1 cellular context compared by ENCODE assay signal in the genomic region with DNA sequence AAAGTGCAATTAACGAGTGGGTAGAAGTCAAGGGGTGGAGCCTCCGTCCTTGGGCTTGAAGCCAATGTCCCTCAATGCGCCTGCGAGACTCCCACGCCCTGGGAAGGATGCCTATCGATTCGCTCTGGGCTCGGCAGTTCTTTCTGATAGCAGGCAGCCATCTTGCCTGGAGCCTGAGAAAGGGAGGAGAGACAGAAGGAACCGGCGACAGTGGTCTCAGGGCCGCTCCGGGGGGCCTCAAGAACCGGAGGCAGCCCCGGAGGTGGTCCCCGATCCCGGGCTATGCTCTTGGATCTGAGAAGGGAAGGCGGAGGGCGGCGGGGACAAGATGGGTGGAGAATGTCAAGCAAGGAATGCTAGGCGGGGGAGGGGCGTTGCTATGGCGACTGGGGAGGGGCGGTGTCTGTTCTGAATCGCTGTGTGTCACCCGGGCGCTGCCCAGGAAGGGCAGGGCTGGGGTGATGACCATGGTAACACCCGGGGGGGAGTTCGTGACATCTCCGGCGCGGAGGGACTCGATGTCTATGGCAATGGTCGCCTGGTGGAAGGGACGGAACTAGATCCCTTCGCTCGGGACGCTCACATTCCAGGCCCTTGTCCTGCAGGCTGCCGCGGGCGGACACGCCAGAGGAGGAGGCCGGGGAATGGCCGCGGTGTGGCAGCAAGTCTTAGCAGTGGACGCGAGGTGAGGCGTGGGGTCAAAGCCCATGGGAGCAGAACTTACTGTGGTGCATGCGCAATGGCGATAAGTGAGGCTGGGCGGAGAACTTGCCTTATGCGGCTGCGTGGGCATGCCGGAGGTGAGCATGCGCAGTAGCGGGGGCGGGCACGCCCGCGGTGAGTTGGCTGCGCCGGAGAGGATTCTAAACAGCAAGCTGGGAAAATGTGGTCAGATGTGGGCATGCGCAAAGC.
TF ChIP-seq lines count a peak whose summit lies in the region.

WDR13 (plus strand) TSS at position 140 of the 912 bp plus-strand sequence; CDS start at position 645, 505 bp downstream.

TF ChIP-seq in K562, 482 proteins besides CTCF, POLR2A, EP300 and RAD21 (continued from another document and continues in another):
- TF ChIP-seq AFF4 (CRISPR knock-in tag; IDR thresholded peaks at IDR 0.05) (0 out of 2 replicates have a peak, but pooled peaks have one; percentile 50), CHD4 (IDR thresholded peaks at IDR 0.05; ENCODE audit: insufficient read depth, insufficient replicate concordance, low read depth, low read length, poor library complexity, severe bottlenecking) (no peak), ZBTB40 (IDR thresholded peaks at IDR 0.05) (0 out of 2 replicates have a peak, but pooled peaks have one; percentile 21), ZBTB40 (CRISPR knock-in tag; IDR thresholded peaks at IDR 0.05) (no peak), MYC (IDR thresholded peaks at IDR 0.05; ENCODE audit: low read depth, low read length) (peak; percentile 60; the same call in 1 of the 2 replicates), MYC (CRISPR knock-in tag; IDR thresholded peaks at IDR 0.05; ENCODE audit: borderline replicate concordance, low read depth) (peak; percentile 62; the same call in 1 of the 2 replicates), RFX7 (CRISPR knock-in tag; IDR thresholded peaks at IDR 0.05) (no peak), POLR2AphosphoS5 (IDR thresholded peaks at IDR 0.05; ENCODE audit: control insufficient read depth, insufficient read depth, low read depth, low read length) (peak; percentile 54; the same call in 1 of the 2 replicates), MAZ (CRISPR knock-in tag; conservative IDR thresholded peaks at IDR 0.05 in 1 of 2, IDR thresholded peaks at IDR 0.05 in 1 of 2) (peak; percentile 11 to 26; a peak in 3 of 4 replicates), PREB (CRISPR knock-in tag; IDR thresholded peaks at IDR 0.05) (no peak), MCM7 (IDR thresholded peaks at IDR 0.05) (no peak), GABPB2 (CRISPR knock-in tag; conservative IDR thresholded peaks at IDR 0.05) (no peak), ATF7 (IDR thresholded peaks at IDR 0.05) (peak; percentile 47; the same call in 1 of the 2 replicates), GTF2A2 (tag; IDR thresholded peaks at IDR 0.05) (no peak), RBBP5 (IDR thresholded peaks at IDR 0.05; ENCODE audit: borderline replicate concordance, insufficient read depth, low read length, poor library complexity, severe bottlenecking) (peak; percentile 32), CBFB (CRISPR knock-in tag; IDR thresholded peaks at IDR 0.05) (no peak), ZNF3 (CRISPR knock-in tag; IDR thresholded peaks at IDR 0.05) (no peak), ZNF174 (CRISPR knock-in tag; IDR thresholded peaks at IDR 0.05) (no peak), C11orf30 (IDR thresholded peaks at IDR 0.05; ENCODE audit: low read depth) (peak; percentile 50; the same call in 1 of the 2 replicates), HNRNPH1 (optimal IDR thresholded peaks at IDR 0.05; ENCODE audit: low read depth, low read length) (no peak), ZFP36 (IDR thresholded peaks at IDR 0.05; ENCODE audit: low read depth, low read length, partially characterized antibody) (no peak), ZNF165 (CRISPR knock-in tag; IDR thresholded peaks at IDR 0.05; ENCODE audit: borderline replicate concordance) (no peak), CCNT2 (IDR thresholded peaks at IDR 0.05; ENCODE audit: borderline replicate concordance, extremely low read depth, insufficient read length, low read depth, low read length) (peak; percentile 16), ZNF695 (CRISPR knock-in tag; IDR thresholded peaks at IDR 0.05) (no peak), NRF1 (conservative IDR thresholded peaks at IDR 0.05 in 1 of 2, IDR thresholded peaks at IDR 0.05 in 1 of 2) (peak; percentile 99)
- TF ChIP-seq, protein P1, sequence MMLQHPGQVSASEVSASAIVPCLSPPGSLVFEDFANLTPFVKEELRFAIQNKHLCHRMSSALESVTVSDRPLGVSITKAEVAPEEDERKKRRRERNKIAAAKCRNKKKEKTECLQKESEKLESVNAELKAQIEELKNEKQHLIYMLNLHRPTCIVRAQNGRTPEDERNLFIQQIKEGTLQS (IDR thresholded peaks at IDR 0.05): no peak
- TF ChIP-seq, protein P1 (CRISPR knock-in tag; conservative IDR thresholded peaks at IDR 0.05): no peak
- TF ChIP-seq, protein P2, sequence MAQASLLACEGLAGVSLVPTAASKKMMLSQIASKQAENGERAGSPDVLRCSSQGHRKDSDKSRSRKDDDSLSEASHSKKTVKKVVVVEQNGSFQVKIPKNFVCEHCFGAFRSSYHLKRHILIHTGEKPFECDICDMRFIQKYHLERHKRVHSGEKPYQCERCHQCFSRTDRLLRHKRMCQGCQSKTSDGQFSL (CRISPR knock-in tag; IDR thresholded peaks at IDR 0.05): no peak
- TF ChIP-seq, protein P2 (tag; IDR thresholded peaks at IDR 0.05): no peak
- TF ChIP-seq, protein P3, sequence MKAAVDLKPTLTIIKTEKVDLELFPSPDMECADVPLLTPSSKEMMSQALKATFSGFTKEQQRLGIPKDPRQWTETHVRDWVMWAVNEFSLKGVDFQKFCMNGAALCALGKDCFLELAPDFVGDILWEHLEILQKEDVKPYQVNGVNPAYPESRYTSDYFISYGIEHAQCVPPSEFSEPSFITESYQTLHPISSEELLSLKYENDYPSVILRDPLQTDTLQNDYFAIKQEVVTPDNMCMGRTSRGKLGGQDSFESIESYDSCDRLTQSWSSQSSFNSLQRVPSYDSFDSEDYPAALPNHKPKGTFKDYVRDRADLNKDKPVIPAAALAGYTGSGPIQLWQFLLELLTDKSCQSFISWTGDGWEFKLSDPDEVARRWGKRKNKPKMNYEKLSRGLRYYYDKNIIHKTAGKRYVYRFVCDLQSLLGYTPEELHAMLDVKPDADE (conservative IDR thresholded peaks at IDR 0.05; ENCODE audit: control insufficient read depth, low read depth, low read length): no peak
- TF ChIP-seq, protein P4, sequence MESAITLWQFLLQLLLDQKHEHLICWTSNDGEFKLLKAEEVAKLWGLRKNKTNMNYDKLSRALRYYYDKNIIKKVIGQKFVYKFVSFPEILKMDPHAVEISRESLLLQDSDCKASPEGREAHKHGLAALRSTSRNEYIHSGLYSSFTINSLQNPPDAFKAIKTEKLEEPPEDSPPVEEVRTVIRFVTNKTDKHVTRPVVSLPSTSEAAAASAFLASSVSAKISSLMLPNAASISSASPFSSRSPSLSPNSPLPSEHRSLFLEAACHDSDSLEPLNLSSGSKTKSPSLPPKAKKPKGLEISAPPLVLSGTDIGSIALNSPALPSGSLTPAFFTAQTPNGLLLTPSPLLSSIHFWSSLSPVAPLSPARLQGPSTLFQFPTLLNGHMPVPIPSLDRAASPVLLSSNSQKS (CRISPR knock-in tag; IDR thresholded peaks at IDR 0.05): no peak
